In the genomic region with DNA sequence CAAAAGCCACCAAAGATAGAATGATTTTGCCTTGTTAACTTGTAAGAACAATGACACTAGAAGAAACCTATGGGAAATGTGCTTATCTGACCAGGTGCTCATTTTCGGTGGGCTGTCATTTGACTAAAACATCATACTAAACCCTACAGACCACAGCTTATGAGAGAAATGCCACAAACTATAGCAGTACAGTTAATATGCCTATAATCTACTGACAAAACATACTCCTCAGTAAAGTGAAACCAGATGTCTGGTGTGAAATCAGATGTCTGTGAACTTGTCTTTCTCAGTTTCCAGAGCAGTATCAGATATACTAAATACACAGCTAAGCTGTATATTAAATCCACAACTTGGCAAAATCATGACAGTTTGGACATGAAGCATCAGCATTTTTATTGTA, we compare ENCODE assay signal across 11 cellular contexts. TPM values are rescaled to one million over a fixed set of nuclear protein-coding genes. Genes with fewer than 3 reads are reported as not detected.
A peak's percentile ranks its signal among the peaks of the same experiment; 100 is the strongest.
DNase-seq lines count a peak whose midpoint lies in the region; ATAC-seq, FAIRE-seq and TF ChIP-seq lines count a peak whose summit lies in the region.
"Had no signal": no experiment of that assay in that cellular context is flagged by ENCODE, and none has a peak within 500 bp of the region (broad histone marks: within the 10 kb centered on the region; RNA-seq: fewer than 3 reads in every experiment).

No MANE protein-coding gene starts in this region.

- H3K4me1 ChIP-seq in adipocyte (ENCODE audit: control insufficient read depth, insufficient read depth, low read length) (peaks cover 27% of the 10 kb centered on the region), transverse colon (peaks cover 0 to 28% (median 16%) of the 10 kb centered on the region in 4 donors)
- H3K4me1 ChIP-seq in CD8-positive, alpha-beta T cell (ENCODE audit: insufficient read depth, low read length): peaks cover 18% of the 10 kb centered on the region

- ATAC-seq in GM21360 (IDR thresholded peaks at IDR 0.05; ENCODE audit: unreplicated experiment) (peak; percentile 70), HG03095 (IDR thresholded peaks at IDR 0.05; ENCODE audit: unreplicated experiment) (peak; percentile 63)
- ATAC-seq in CD8-positive, alpha-beta T cell: no peak

- POLR2A ChIA-PET in CD8-positive, alpha-beta T cell (lab: Charles Lee): no interaction called here

- peaks cover 51% of the 10 kb centered on the region for H3K4me1 Mint-ChIP-seq in CD8-positive, alpha-beta T cell (ENCODE audit: low read depth)

- 40 to 67% methylated on average over 1 of the region's 1 CpG for WGBS in transverse colon (ENCODE audit: low coverage in 1 of 2), 2 donors

- no peak for TF ChIP-seq EP300 in transverse colon (IDR thresholded peaks at IDR 0.05; ENCODE audit: low read depth)

- H3K9me3 Mint-ChIP-seq in CD8-positive, alpha-beta T cell: no peaks in the 10 kb centered on the region

- peaks cover 48% of the 10 kb centered on the region for H3K36me3 Mint-ChIP-seq in CD8-positive, alpha-beta T cell

- no peak overlapping the region for H3K4me3 ChIP-seq in adipocyte (ENCODE audit: low read length)
- H3K4me3 ChIP-seq in transverse colon: no peak overlapping the region
- no peak overlapping the region for H3K4me3 ChIP-seq in CD8-positive, alpha-beta T cell (ENCODE audit: low read depth, low read length)

- in situ Hi-C loops in transverse colon (cut with MboI; ENCODE audit: low pct_ligation_motif_present in 1 of 4, low pct_unique_long_range_greater_than_20kb in 1 of 4, low sequenced_read_pairs in 3 of 4): no loop called here

- FAIRE-seq in GM12892 (lab: Jason Lieb, UNC): peak; percentile 57

- no peak for TF ChIP-seq CTCF in transverse colon (IDR thresholded peaks at IDR 0.05)
- TF ChIP-seq CTCF in CD8-positive, alpha-beta T cell (IDR thresholded peaks at IDR 0.05): no peak

- TF ChIP-seq POLR2A in GM12892 (IDR thresholded peaks at IDR 0.05; ENCODE audit: low read depth, low read length) (no peak), transverse colon (IDR thresholded peaks at IDR 0.05) (no peak)

- H3K27ac ChIP-seq in transverse colon: no peak overlapping the region
- no peak overlapping the region for H3K27ac ChIP-seq in CD8-positive, alpha-beta T cell (ENCODE audit: low read depth, low read length)

- H3K27me3 ChIP-seq in adipocyte (replicated peaks; ENCODE audit: control insufficient read depth, insufficient read depth, low read length) (no peaks in the 10 kb centered on the region), transverse colon (no peaks in the 10 kb centered on the region)
- no peaks in the 10 kb centered on the region for H3K27me3 ChIP-seq in CD8-positive, alpha-beta T cell (ENCODE audit: insufficient read depth, low read length)

- H3K9me3 ChIP-seq in adipocyte (ENCODE audit: control insufficient read depth, low read length) (no peaks in the 10 kb centered on the region), transverse colon (no peaks in the 10 kb centered on the region)
- no peaks in the 10 kb centered on the region for H3K9me3 ChIP-seq in CD8-positive, alpha-beta T cell (ENCODE audit: low read length)

- intact Hi-C loops in transverse colon (cut with DNase I; ENCODE audit: low total_unique reads): no loop called here
- intact Hi-C loops in CD8-positive, alpha-beta T cell (cut with DNase I, micrococcal nuclease): no loop called here

- H3K27ac Mint-ChIP-seq in CD8-positive, alpha-beta T cell: no peak overlapping the region

- DNase-seq in GM12892 (ENCODE audit: insufficient read length) (no peak), adipocyte (ENCODE audit: low read depth) (peak; percentile 80), NCI-H1436 treated with DMSO at 0.1 percent for 48 hours (lab: John Stamatoyannopoulos, UW) (no peak), transverse colon (no peak), mesenteric fat pad (ENCODE audit: low spot score) (no peak)
- DNase-seq in CD8-positive, alpha-beta T cell: no peak
- DNase-seq: activated CD4-positive, CD25-positive, alpha-beta regulatory T cell treated with anti-CD3 and anti-CD28 coated beads, Interleukin-2, amount 50 U/mL, for 72 hours; NCI-H748 treated with DMSO at 0.1 percent for 48 hours; occipital lobe had no signal

- H3K36me3 ChIP-seq in adipocyte (ENCODE audit: control insufficient read depth, insufficient read depth, low read length, severe bottlenecking): peaks cover 5% of the 10 kb centered on the region
- no peaks in the 10 kb centered on the region for H3K36me3 ChIP-seq in transverse colon
- H3K36me3 ChIP-seq in CD8-positive, alpha-beta T cell (ENCODE audit: insufficient read depth, low read length): no peaks in the 10 kb centered on the region

- CTCF ChIA-PET in CD8-positive, alpha-beta T cell (lab: Charles Lee): no interaction called here

- H3K4me3 Mint-ChIP-seq in CD8-positive, alpha-beta T cell: no peak overlapping the region

- H3K27me3 Mint-ChIP-seq in CD8-positive, alpha-beta T cell (ENCODE audit: low read depth): no peaks in the 10 kb centered on the region

- no peak overlapping the region for H3K9ac ChIP-seq in adipocyte (ENCODE audit: low read length)

RNA-seq across cellular contexts. Expression of a gene that starts 3.3 kb away (rescaled TPM):
- polyA plus RNA-seq in GM12892 (2012; ENCODE audit: missing spikeins): 11.4 TPM
- total RNA-seq in transverse colon (10 to 100 TPM in 2 of 4 donors, 1 to 10 TPM in 2; 8.6 to 69.6 (median 10.9) TPM), mesenteric fat pad (35.5 TPM)
- 10 to 100 TPM in 1 of 2 experiments, 1 to 10 TPM in 1; 9.8 to 12.7 TPM for total RNA-seq in CD8-positive, alpha-beta T cell
